In genomic region chr16:58492066-58492465, GRCh38 we compare ENCODE assay signal across 25 cellular contexts. TPM values are rescaled to one million over a fixed set of nuclear protein-coding genes. Genes with fewer than 3 reads are reported as not detected.
DNase-seq lines count a peak whose midpoint lies in the region; ATAC-seq and TF ChIP-seq lines count a peak whose summit lies in the region.
"Had no signal": no experiment of that assay in that cellular context is flagged by ENCODE, and none has a peak within 500 bp of the region (broad histone marks: within the 10 kb centered on the region; RNA-seq: fewer than 3 reads in every experiment).

No MANE protein-coding gene starts in this region.

- peak overlapping the region; percentile 49 for H3K4me3 Mint-ChIP-seq in glutamatergic neuron (ENCODE audit: unreplicated experiment)
- H3K4me3 Mint-ChIP-seq in activated CD8-positive, alpha-beta memory T cell treated with anti-CD3 and anti-CD28 coated beads, Interleukin-2, amount 10 ng/mL, durations not matched to agents 7 days and 5 days, result no peak overlapping the region
- H3K4me3 Mint-ChIP-seq: activated CD8-positive, alpha-beta T cell treated with anti-CD3 and anti-CD28 coated beads for 36 hours; activated naive CD8-positive, alpha-beta T cell; B cell; dendritic cell treated with granulocyte-macrophage colony-stimulating factor and Interleukin-4, amounts not matched to agents 40 ng/mL and 50 ng/mL, for 4 days had no signal

- CTCF ChIA-PET in activated CD8-positive, alpha-beta memory T cell treated with anti-CD3 and anti-CD28 coated beads, Interleukin-2, amount 10 ng/mL, durations not matched to agents 7 days and 5 days (lab: Charles Lee), result interaction anchor here (6.1 kb wide), 1 partner anchor 155 kb away, joined by 42 read pairs; no protein-coding TSS in a partner anchor

- no peak for ATAC-seq in GM21447 (IDR thresholded peaks at IDR 0.05; ENCODE audit: unreplicated experiment)
- ATAC-seq in activated CD8-positive, alpha-beta memory T cell treated with anti-CD3 and anti-CD28 coated beads, Interleukin-2, amount 10 ng/mL, durations not matched to agents 7 days and 5 days, result no peak
- ATAC-seq: A549; activated CD8-positive, alpha-beta T cell treated with anti-CD3 and anti-CD28 coated beads for 36 hours; SK-N-SH treated with all-trans-retinoic acid at 6 μM for 48 hours had no signal

- no peaks in the 10 kb centered on the region for H3K36me3 Mint-ChIP-seq in glutamatergic neuron (ENCODE audit: unreplicated experiment)
- H3K36me3 Mint-ChIP-seq in activated CD8-positive, alpha-beta memory T cell treated with anti-CD3 and anti-CD28 coated beads, Interleukin-2, amount 10 ng/mL, durations not matched to agents 7 days and 5 days, result no peaks in the 10 kb centered on the region
- H3K36me3 Mint-ChIP-seq: activated naive CD8-positive, alpha-beta T cell had no signal

- H3K9me3 Mint-ChIP-seq in glutamatergic neuron (ENCODE audit: unreplicated experiment), result peaks cover 14% of the 10 kb centered on the region
- H3K9me3 Mint-ChIP-seq in activated CD8-positive, alpha-beta memory T cell treated with anti-CD3 and anti-CD28 coated beads, Interleukin-2, amount 10 ng/mL, durations not matched to agents 7 days and 5 days (ENCODE audit: low read depth), result no peaks in the 10 kb centered on the region
- H3K9me3 Mint-ChIP-seq: activated CD8-positive, alpha-beta T cell treated with anti-CD3 and anti-CD28 coated beads for 36 hours; activated T-helper 2 cell treated with anti-CD3 and anti-CD28 coated beads, Interferon-gamma antibody, Interleukin-2, Interleukin-4, amounts not matched to agents 10 μg/mL and 5 μg/mL and 100 μg/mL, durations not matched to agents 14 hours and 24 hours and 36 hours; dendritic cell treated with granulocyte-macrophage colony-stimulating factor and Interleukin-4, amounts not matched to agents 40 ng/mL and 50 ng/mL, for 4 days had no signal

- TF ChIP-seq CTCF in glutamatergic neuron (IDR thresholded peaks at IDR 0.05; ENCODE audit: partially characterized antibody, unreplicated experiment), result no peak

- DNase-seq in NCI-H524 (lab: John Stamatoyannopoulos, UW), result peak; percentile 53 to 66
- no peak for DNase-seq in NCI-H524 treated with DMSO at 0.1 percent for 48 hours (lab: John Stamatoyannopoulos, UW)
- peak; percentile 18 for DNase-seq in NCI-H2107 (lab: John Stamatoyannopoulos, UW)
- no peak for DNase-seq in glutamatergic neuron
- DNase-seq in NK-92 (lab: John Stamatoyannopoulos, UW; ENCODE audit: unreplicated experiment), result no peak
- no peak for DNase-seq in activated CD8-positive, alpha-beta memory T cell treated with anti-CD3 and anti-CD28 coated beads, Interleukin-2, amount 10 ng/mL, durations not matched to agents 7 days and 5 days
- DNase-seq: activated CD4-positive, alpha-beta T cell treated with anti-CD3 and anti-CD28 coated beads for 1 hour; activated CD8-positive, alpha-beta T cell treated with anti-CD3 and anti-CD28 coated beads for 36 hours; left colon; NCI-H774; occipital lobe; stomach; T-helper 2 cell; transverse colon had no signal

- H3K27ac Mint-ChIP-seq in glutamatergic neuron (ENCODE audit: unreplicated experiment), result peak overlapping the region; percentile 46
- no peak overlapping the region for H3K27ac Mint-ChIP-seq in activated CD8-positive, alpha-beta memory T cell treated with anti-CD3 and anti-CD28 coated beads, Interleukin-2, amount 10 ng/mL, durations not matched to agents 7 days and 5 days
- H3K27ac Mint-ChIP-seq: activated CD8-positive, alpha-beta T cell treated with anti-CD3 and anti-CD28 coated beads for 36 hours; activated naive CD8-positive, alpha-beta T cell; activated T-helper 2 cell treated with anti-CD3 and anti-CD28 coated beads, Interferon-gamma antibody, Interleukin-2, Interleukin-4, amounts not matched to agents 10 μg/mL and 5 μg/mL and 100 μg/mL, durations not matched to agents 14 hours and 24 hours and 36 hours; B cell; dendritic cell treated with granulocyte-macrophage colony-stimulating factor and Interleukin-4, amounts not matched to agents 40 ng/mL and 50 ng/mL, for 4 days had no signal

- H3K27me3 Mint-ChIP-seq in glutamatergic neuron (ENCODE audit: unreplicated experiment), result peaks cover 13% of the 10 kb centered on the region
- peaks cover 5% of the 10 kb centered on the region for H3K27me3 Mint-ChIP-seq in activated CD8-positive, alpha-beta memory T cell treated with anti-CD3 and anti-CD28 coated beads, Interleukin-2, amount 10 ng/mL, durations not matched to agents 7 days and 5 days
- H3K27me3 Mint-ChIP-seq: activated naive CD8-positive, alpha-beta T cell had no signal

- peaks cover 33% of the 10 kb centered on the region for H3K4me1 Mint-ChIP-seq in glutamatergic neuron (ENCODE audit: low read depth, unreplicated experiment)
- peaks cover 11% of the 10 kb centered on the region for H3K4me1 Mint-ChIP-seq in activated CD8-positive, alpha-beta memory T cell treated with anti-CD3 and anti-CD28 coated beads, Interleukin-2, amount 10 ng/mL, durations not matched to agents 7 days and 5 days

- H3K27ac ChIP-seq in temporal lobe (ENCODE audit: low read depth, low read length), result peak overlapping the region; percentile 100
- H3K27ac ChIP-seq: A549, ascending aorta, hepatocyte, skin epidermis, stomach, transverse colon had no signal

RNA-seq across cellular contexts. Expression of gene NDRG4, which starts 7.9 kb away (rescaled TPM):
- 677 TPM for total RNA-seq in glutamatergic neuron (ENCODE audit: unreplicated experiment)
- 221 TPM for total RNA-seq in temporal lobe
- total RNA-seq in activated CD8-positive, alpha-beta memory T cell treated with anti-CD3 and anti-CD28 coated beads, Interleukin-2, amount 10 ng/mL, durations not matched to agents 7 days and 5 days, result 1 to 10 TPM; 1.6 to 2.5 TPM

RNA-seq across cellular contexts. Expression of gene SETD6, which starts 23.3 kb away (rescaled TPM):
- total RNA-seq in glutamatergic neuron (ENCODE audit: unreplicated experiment) (25.9 TPM), temporal lobe (18.7 TPM)
- 10 to 100 TPM; 12.6 to 17.8 TPM for total RNA-seq in activated CD8-positive, alpha-beta memory T cell treated with anti-CD3 and anti-CD28 coated beads, Interleukin-2, amount 10 ng/mL, durations not matched to agents 7 days and 5 days

Comparison
In these comparisons a context has a peak if more than half of its experiments do, and no peak if none do; other contexts are left out.
1. DNase-seq: peak in NCI-H524 (2 of 2) and NCI-H2107 (single experiment); none in NCI-H524 treated with DMSO at 0.1 percent for 48 hours (single experiment), glutamatergic neuron (single experiment), NK-92 (single experiment) and activated CD8-positive, alpha-beta memory T cell treated with anti-CD3 and anti-CD28 coated beads, Interleukin-2, amount 10 ng/mL, durations not matched to agents 7 days and 5 days (single experiment).
2. RNA of gene NDRG4, which starts 7.9 kb away (total RNA-seq): 677 TPM in glutamatergic neuron (single experiment) and 221 TPM in temporal lobe (single experiment); 1.6 to 2.5 TPM in activated CD8-positive, alpha-beta memory T cell treated with anti-CD3 and anti-CD28 coated beads, Interleukin-2, amount 10 ng/mL, durations not matched to agents 7 days and 5 days; every median in the first group is over 10 times any median in the second.